Comparison of ENCODE assay signal across 8 cellular contexts in genomic region chr15:85730001-85730820, GRCh38.
A peak's percentile ranks its signal among the peaks of the same experiment; 100 is the strongest.
DNase-seq lines count a peak whose midpoint lies in the region; ATAC-seq, FAIRE-seq and TF ChIP-seq lines count a peak whose summit lies in the region.

No MANE protein-coding gene starts in this region.

- H3K4me3 ChIP-seq in fibroblast of the aortic adventitia (ENCODE audit: low read depth, low read length) (no peak overlapping the region), neuronal stem cell (ENCODE audit: low read length in 2 of 2) (no peak overlapping the region)

- TF ChIP-seq CTCF in activated CD8-positive, alpha-beta T cell treated with anti-CD3 and anti-CD28 coated beads for 36 hours (IDR thresholded peaks at IDR 0.05), result peak; percentile 83
- TF ChIP-seq CTCF in fibroblast of the aortic adventitia (IDR thresholded peaks at IDR 0.05; ENCODE audit: insufficient read depth, low read length), result peak; percentile 64

- no peak overlapping the region for H3K18ac ChIP-seq in neuronal stem cell (ENCODE audit: low read length)

- no peak overlapping the region for H3K4ac ChIP-seq in neuronal stem cell (ENCODE audit: low read length)

- no peak overlapping the region for H2AK5ac ChIP-seq in neuronal stem cell (ENCODE audit: low read depth, low read length)

- intact Hi-C loops in activated CD8-positive, alpha-beta T cell treated with anti-CD3 and anti-CD28 coated beads for 36 hours (cut with micrococcal nuclease), result loop anchor here (1.0 kb wide), 1 partner anchor 110 kb away; no protein-coding TSS in a partner anchor

- WGBS in neuronal stem cell (ENCODE audit: extremely low coverage in 2 of 2, insufficient read length in 2 of 2, insufficient replicate concordance in 1 of 2), 2 donors, result no CpG with 5 or more reads among the region's 5 CpGs

- no peak overlapping the region for H3K4me3 Mint-ChIP-seq in activated CD8-positive, alpha-beta T cell treated with anti-CD3 and anti-CD28 coated beads for 36 hours

- no peak overlapping the region for H4K8ac ChIP-seq in neuronal stem cell (ENCODE audit: low read depth, low read length)

- H2BK5ac ChIP-seq in neuronal stem cell (ENCODE audit: low read length), result no peak overlapping the region

- H3K9me3 Mint-ChIP-seq in activated CD8-positive, alpha-beta T cell treated with anti-CD3 and anti-CD28 coated beads for 36 hours, result peaks cover 10% of the 10 kb centered on the region

- H4K91ac ChIP-seq in neuronal stem cell (ENCODE audit: low read depth, low read length, poor library complexity), result no peak overlapping the region

- H3K36me3 Mint-ChIP-seq in activated CD8-positive, alpha-beta T cell treated with anti-CD3 and anti-CD28 coated beads for 36 hours (ENCODE audit: low read depth), result peaks cover 62% of the 10 kb centered on the region

- H3K4me1 Mint-ChIP-seq in activated CD8-positive, alpha-beta T cell treated with anti-CD3 and anti-CD28 coated beads for 36 hours (ENCODE audit: low read depth), result peaks cover 15% of the 10 kb centered on the region

- peak overlapping the region; percentile 86 for H3K27ac Mint-ChIP-seq in activated CD8-positive, alpha-beta T cell treated with anti-CD3 and anti-CD28 coated beads for 36 hours

- peaks cover 2 to 30% of the 10 kb centered on the region in 2 donors for H3K9me3 ChIP-seq in neuronal stem cell (replicated peaks in 1 of 2; ENCODE audit: control insufficient read depth in 2 of 2, insufficient read depth in 1 of 2, low read depth in 1 of 2, low read length in 2 of 2)

- H3K36me3 ChIP-seq in neuronal stem cell (replicated peaks in 1 of 2; ENCODE audit: control insufficient read depth in 2 of 2, insufficient read depth in 2 of 2, low read length in 2 of 2), result peaks cover 19 to 92% of the 10 kb centered on the region in 2 donors

- H3K23ac ChIP-seq in neuronal stem cell (ENCODE audit: low read depth, low read length, poor library complexity), result no peak overlapping the region

- no peak overlapping the region for H3K4me2 ChIP-seq in neuronal stem cell (ENCODE audit: insufficient read depth, low read length, poor library complexity, severe bottlenecking)

- peaks cover 0 to 2% of the 10 kb centered on the region in 2 donors for H3K4me1 ChIP-seq in neuronal stem cell (ENCODE audit: control insufficient read depth in 2 of 2, insufficient read depth in 1 of 2, low read depth in 1 of 2, low read length in 2 of 2)

- H3K27me3 ChIP-seq in neuronal stem cell (ENCODE audit: control insufficient read depth in 3 of 3, insufficient read depth in 3 of 3, low read depth in 1 of 3, low read length in 3 of 3), result no peaks in the 10 kb centered on the region

- POLR2A ChIA-PET in activated CD8-positive, alpha-beta T cell treated with anti-CD3 and anti-CD28 coated beads for 36 hours (lab: Charles Lee), result interaction anchor here (0.6 to 2.5 kb wide), 3 partner anchors 11 to 304 kb away, joined by 3 to 7 read pairs (median 3); no protein-coding TSS in a partner anchor

- no peak overlapping the region for H2BK120ac ChIP-seq in neuronal stem cell (ENCODE audit: low read depth, low read length)

- no peak overlapping the region for H3K14ac ChIP-seq in neuronal stem cell (ENCODE audit: low read length)

- peak; percentile 66 for ATAC-seq in HG03280 (IDR thresholded peaks at IDR 0.05; ENCODE audit: unreplicated experiment)
- peak; percentile 86 for ATAC-seq in activated CD8-positive, alpha-beta T cell treated with anti-CD3 and anti-CD28 coated beads for 36 hours

- H2BK12ac ChIP-seq in neuronal stem cell (ENCODE audit: low read length), result no peak overlapping the region

- H2AFZ ChIP-seq in neuronal stem cell (ENCODE audit: low read length), result no peak overlapping the region

- no peaks in the 10 kb centered on the region for H3K27me3 Mint-ChIP-seq in activated CD8-positive, alpha-beta T cell treated with anti-CD3 and anti-CD28 coated beads for 36 hours

- no peaks in the 10 kb centered on the region for H3K79me1 ChIP-seq in neuronal stem cell (ENCODE audit: low read depth, low read length)

- FAIRE-seq in GM12891 (lab: Jason Lieb, UNC), result peak; percentile 92

- DNase-seq in AG08395 (ENCODE audit: low spot score) (peak; percentile 79), GM12891 (ENCODE audit: insufficient read length, low spot score) (no peak), NCI-H460 (ENCODE audit: extremely low read depth, low read depth) (peak; percentile 53), fibroblast of the aortic adventitia (ENCODE audit: low read depth) (peak; percentile 78), neuronal stem cell (ENCODE audit: low spot score) (peak; percentile 61), occipital lobe (lab: John Stamatoyannopoulos, UW) (no peak)
- peak; percentile 64 for DNase-seq in activated CD8-positive, alpha-beta T cell treated with anti-CD3 and anti-CD28 coated beads for 36 hours

- CTCF ChIA-PET in activated CD8-positive, alpha-beta T cell treated with anti-CD3 and anti-CD28 coated beads for 36 hours (lab: Charles Lee), result interaction anchor here (0.6 to 2.6 kb wide), 30 partner anchors 8 to 440 kb away, joined by 3 to 52 read pairs (median 4); no protein-coding TSS in a partner anchor

- H3K27ac ChIP-seq in neuronal stem cell (replicated peaks; ENCODE audit: low read length), result no peak overlapping the region

- no peak for TF ChIP-seq POLR2A in GM12891 (IDR thresholded peaks at IDR 0.05; ENCODE audit: low read depth, low read length)

- no peak overlapping the region for H3K9ac ChIP-seq in neuronal stem cell (ENCODE audit: low read depth, low read length, poor library complexity)

- no peak overlapping the region for H2BK15ac ChIP-seq in neuronal stem cell (ENCODE audit: low read length)

TF ChIP-seq in GM12891, 5 proteins besides CTCF, POLR2A, EP300 and RAD21:
- TF ChIP-seq POLR2AphosphoS5 (IDR thresholded peaks at IDR 0.05; ENCODE audit: low read depth, low read length) (no peak), SPI1 (IDR thresholded peaks at IDR 0.05; ENCODE audit: low read depth, low read length) (no peak), PAX5 (IDR thresholded peaks at IDR 0.05; ENCODE audit: insufficient read depth, low read length, severe bottlenecking) (no peak), POU2F2 (IDR thresholded peaks at IDR 0.05; ENCODE audit: low read depth, low read length) (no peak), TAF1 (IDR thresholded peaks at IDR 0.05; ENCODE audit: low read depth, low read length) (no peak)

Comparison
In these comparisons a context has a peak if more than half of its experiments do, and no peak if none do; other contexts are left out.
1. DNase-seq: peak in AG08395 (single experiment), NCI-H460 (single experiment), activated CD8-positive, alpha-beta T cell treated with anti-CD3 and anti-CD28 coated beads for 36 hours (single experiment), fibroblast of the aortic adventitia (single experiment) and neuronal stem cell (single experiment); none in GM12891 (single experiment) and occipital lobe (single experiment).